8 cellular contexts compared by ENCODE assay signal in the genomic region with DNA sequence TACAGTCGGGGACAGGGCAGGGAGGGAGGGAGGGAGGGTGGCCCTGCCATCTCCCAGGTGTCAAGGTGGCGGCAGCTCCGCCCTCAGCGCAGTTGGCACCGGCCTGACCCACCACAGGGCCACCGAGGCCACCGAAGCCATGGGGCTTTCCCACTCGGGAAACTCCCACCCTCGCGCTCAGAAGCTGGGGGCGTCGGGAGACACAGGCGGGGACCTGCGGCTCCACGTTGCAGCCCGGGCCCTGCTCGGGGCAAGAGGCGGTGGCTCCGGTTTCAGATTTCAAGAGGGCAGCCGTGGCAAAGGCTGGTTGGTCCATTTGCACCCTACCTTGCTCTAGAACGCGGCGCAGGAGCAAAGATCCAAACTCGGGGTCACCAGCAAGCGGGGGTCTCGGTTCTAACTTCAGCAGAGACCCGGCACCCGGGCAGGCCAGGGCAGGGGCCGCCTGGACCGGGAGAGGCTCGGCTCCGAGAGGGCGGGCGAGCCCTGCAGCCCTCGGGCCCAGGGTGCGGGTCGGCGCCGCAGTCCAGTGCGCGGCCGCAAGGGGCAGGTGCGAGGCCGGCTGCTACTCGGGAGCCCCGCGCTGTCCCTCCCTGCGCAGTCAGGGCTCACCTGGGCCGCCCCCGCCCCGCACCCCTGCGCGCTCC. TPM values are rescaled to one million over a fixed set of nuclear protein-coding genes. Genes with fewer than 3 reads are reported as not detected.
DNase-seq lines count a peak whose midpoint lies in the region; ATAC-seq, FAIRE-seq and TF ChIP-seq lines count a peak whose summit lies in the region.

No MANE protein-coding gene starts in this region.

- H3K27me3 ChIP-seq in bronchial epithelial cell (ENCODE audit: control insufficient read depth, insufficient read depth, low read length) = no peaks in the 10 kb centered on the region

- peaks cover 2% of the 10 kb centered on the region for H3K36me3 ChIP-seq in bronchial epithelial cell (ENCODE audit: control insufficient read depth, insufficient read depth, low read length)

- FAIRE-seq in bronchial epithelial cell (lab: Jason Lieb, UNC) = no peak

- ATAC-seq in GM21619 (IDR thresholded peaks at IDR 0.05; ENCODE audit: unreplicated experiment) (peak; percentile 63), left lobe of liver (peak; percentile 88)

- peak overlapping the region; percentile 73 for H3K4me3 ChIP-seq in bronchial epithelial cell (ENCODE audit: low read depth, low read length)

- TF ChIP-seq CTCF in bronchial epithelial cell (IDR thresholded peaks at IDR 0.05; ENCODE audit: insufficient read depth, low read length, severe bottlenecking) = peak; percentile 50

- peak; percentile 62 for DNase-seq in EH (ENCODE audit: low read depth)
- DNase-seq in T1000 (lab: John Stamatoyannopoulos, UW) = peak; percentile 90
- DNase-seq in bronchial epithelial cell (ENCODE audit: low read depth) = peak; percentile 24
- peak; percentile 64 for DNase-seq in left lobe of liver (ENCODE audit: low spot score)
- peak; percentile 36 to 40 for DNase-seq in stimulated activated CD8-positive, alpha-beta memory T cell treated with anti-CD3 and anti-CD28 coated beads, Interleukin-15, amount 100 ng/mL, for 48 hours (ENCODE audit: low read depth in 2 of 2)
- DNase-seq in GDM1 (lab: John Stamatoyannopoulos, UW) = no peak

- TF ChIP-seq RAD21 in Ishikawa (IDR thresholded peaks at IDR 0.05; ENCODE audit: low read depth) = no peak

- no peak for TF ChIP-seq EP300 in Ishikawa (IDR thresholded peaks at IDR 0.05; ENCODE audit: borderline replicate concordance)

TF ChIP-seq in Ishikawa, 13 proteins besides CTCF, POLR2A, EP300 and RAD21:
- TF ChIP-seq TEAD4 (IDR thresholded peaks at IDR 0.05) (peak; percentile 28; the same call in 1 of the 2 replicates), CREB1 (IDR thresholded peaks at IDR 0.05; ENCODE audit: low read depth) (0 out of 2 replicates have a peak, but pooled peaks have one; percentile 13), ZBTB7A (IDR thresholded peaks at IDR 0.05; ENCODE audit: low read depth) (no peak; the same call in none of the 2 replicates), YY1 (IDR thresholded peaks at IDR 0.05; ENCODE audit: low read depth) (peak; percentile 21; the same call in 1 of the 2 replicates), FOXM1 (IDR thresholded peaks at IDR 0.05; ENCODE audit: borderline replicate concordance, low read depth) (no peak), TCF12 (IDR thresholded peaks at IDR 0.05; ENCODE audit: low read depth) (no peak; the same call in 1 of the 2 replicates), EGR1 (IDR thresholded peaks at IDR 0.05) (no peak), NFIC (IDR thresholded peaks at IDR 0.05) (0 out of 2 replicates have a peak, but pooled peaks have one; percentile 27), TAF1 (IDR thresholded peaks at IDR 0.05; ENCODE audit: low read depth) (0 out of 2 replicates have a peak, but pooled peaks have one; percentile 13), CEBPB (IDR thresholded peaks at IDR 0.05) (no peak)
- TF ChIP-seq, protein P1, sequence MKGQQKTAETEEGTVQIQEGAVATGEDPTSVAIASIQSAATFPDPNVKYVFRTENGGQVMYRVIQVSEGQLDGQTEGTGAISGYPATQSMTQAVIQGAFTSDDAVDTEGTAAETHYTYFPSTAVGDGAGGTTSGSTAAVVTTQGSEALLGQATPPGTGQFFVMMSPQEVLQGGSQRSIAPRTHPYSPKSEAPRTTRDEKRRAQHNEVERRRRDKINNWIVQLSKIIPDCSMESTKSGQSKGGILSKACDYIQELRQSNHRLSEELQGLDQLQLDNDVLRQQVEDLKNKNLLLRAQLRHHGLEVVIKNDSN (IDR thresholded peaks at IDR 0.05) = no peak
- TF ChIP-seq, protein P2, sequence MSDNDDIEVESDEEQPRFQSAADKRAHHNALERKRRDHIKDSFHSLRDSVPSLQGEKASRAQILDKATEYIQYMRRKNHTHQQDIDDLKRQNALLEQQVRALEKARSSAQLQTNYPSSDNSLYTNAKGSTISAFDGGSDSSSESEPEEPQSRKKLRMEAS (IDR thresholded peaks at IDR 0.05) = peak; percentile 64
- TF ChIP-seq, protein P3, sequence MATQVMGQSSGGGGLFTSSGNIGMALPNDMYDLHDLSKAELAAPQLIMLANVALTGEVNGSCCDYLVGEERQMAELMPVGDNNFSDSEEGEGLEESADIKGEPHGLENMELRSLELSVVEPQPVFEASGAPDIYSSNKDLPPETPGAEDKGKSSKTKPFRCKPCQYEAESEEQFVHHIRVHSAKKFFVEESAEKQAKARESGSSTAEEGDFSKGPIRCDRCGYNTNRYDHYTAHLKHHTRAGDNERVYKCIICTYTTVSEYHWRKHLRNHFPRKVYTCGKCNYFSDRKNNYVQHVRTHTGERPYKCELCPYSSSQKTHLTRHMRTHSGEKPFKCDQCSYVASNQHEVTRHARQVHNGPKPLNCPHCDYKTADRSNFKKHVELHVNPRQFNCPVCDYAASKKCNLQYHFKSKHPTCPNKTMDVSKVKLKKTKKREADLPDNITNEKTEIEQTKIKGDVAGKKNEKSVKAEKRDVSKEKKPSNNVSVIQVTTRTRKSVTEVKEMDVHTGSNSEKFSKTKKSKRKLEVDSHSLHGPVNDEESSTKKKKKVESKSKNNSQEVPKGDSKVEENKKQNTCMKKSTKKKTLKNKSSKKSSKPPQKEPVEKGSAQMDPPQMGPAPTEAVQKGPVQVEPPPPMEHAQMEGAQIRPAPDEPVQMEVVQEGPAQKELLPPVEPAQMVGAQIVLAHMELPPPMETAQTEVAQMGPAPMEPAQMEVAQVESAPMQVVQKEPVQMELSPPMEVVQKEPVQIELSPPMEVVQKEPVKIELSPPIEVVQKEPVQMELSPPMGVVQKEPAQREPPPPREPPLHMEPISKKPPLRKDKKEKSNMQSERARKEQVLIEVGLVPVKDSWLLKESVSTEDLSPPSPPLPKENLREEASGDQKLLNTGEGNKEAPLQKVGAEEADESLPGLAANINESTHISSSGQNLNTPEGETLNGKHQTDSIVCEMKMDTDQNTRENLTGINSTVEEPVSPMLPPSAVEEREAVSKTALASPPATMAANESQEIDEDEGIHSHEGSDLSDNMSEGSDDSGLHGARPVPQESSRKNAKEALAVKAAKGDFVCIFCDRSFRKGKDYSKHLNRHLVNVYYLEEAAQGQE (IDR thresholded peaks at IDR 0.05; ENCODE audit: low read depth) = no peak

RNA-seq across cellular contexts. Expression of a gene that starts 0.4 kb away (rescaled TPM):
- 24.5 and 30.5 TPM in 2 replicates for total RNA-seq in bronchial epithelial cell
- total RNA-seq in left lobe of liver = 22.4 TPM

RNA-seq across cellular contexts. Expression of a gene that starts 31.2 kb away (rescaled TPM):
- total RNA-seq in bronchial epithelial cell (0.13 TPM in 1 of 2 replicates, not detected in the other), left lobe of liver (1.0 TPM)
